Comparison of ENCODE assay signal across 21 cellular contexts in genomic region chr7:51242881-51243518, GRCh38.
DNase-seq lines count a peak whose midpoint lies in the region; ATAC-seq and TF ChIP-seq lines count a peak whose summit lies in the region.
"Had no signal": no experiment of that assay in that cellular context is flagged by ENCODE, and none has a peak within 500 bp of the region (broad histone marks: within the 10 kb centered on the region; RNA-seq: fewer than 3 reads in every experiment).

No MANE protein-coding gene starts in this region.

- WGBS in endodermal cell (ENCODE audit: insufficient coverage in 1 of 2, insufficient read length in 1 of 2), 2 experiments: 92 to 97% methylated on average over 12 to 15 of the region's 16 CpGs
- no CpG with 5 or more reads among the region's 16 CpGs for WGBS in neuronal stem cell (ENCODE audit: extremely low coverage in 2 of 2, insufficient read length in 2 of 2, insufficient replicate concordance in 1 of 2), 2 donors

- no peak overlapping the region for H3K4me2 ChIP-seq in neuronal stem cell (ENCODE audit: insufficient read depth, low read length, poor library complexity, severe bottlenecking)

- H3K27ac ChIP-seq in CD8-positive, alpha-beta T cell (ENCODE audit: low read depth, low read length): no peak overlapping the region
- H3K27ac ChIP-seq in endodermal cell (ENCODE audit: low read depth, low read length) (no peak overlapping the region), neuronal stem cell (replicated peaks; ENCODE audit: low read length) (no peak overlapping the region)

- peak overlapping the region; percentile 44 for H4K91ac ChIP-seq in neuronal stem cell (ENCODE audit: low read depth, low read length, poor library complexity)

- peak overlapping the region; percentile 18 for H2BK15ac ChIP-seq in neuronal stem cell (ENCODE audit: low read length)

- H3K14ac ChIP-seq in neuronal stem cell (ENCODE audit: low read length): no peak overlapping the region

- H4K8ac ChIP-seq in neuronal stem cell (ENCODE audit: low read depth, low read length): no peak overlapping the region

- ATAC-seq in CD8-positive, alpha-beta T cell: peak; percentile 29
- ATAC-seq in GM18867 (IDR thresholded peaks at IDR 0.05; ENCODE audit: unreplicated experiment) (peak; percentile 78), HG02610 (IDR thresholded peaks at IDR 0.05; ENCODE audit: unreplicated experiment) (no peak)

- H3K4ac ChIP-seq in neuronal stem cell (ENCODE audit: low read length): no peak overlapping the region

- no peak overlapping the region for H2BK12ac ChIP-seq in neuronal stem cell (ENCODE audit: low read length)

- no peak for DNase-seq in CD8-positive, alpha-beta T cell
- peak; percentile 30 for DNase-seq in endodermal cell
- no peak for DNase-seq in neuronal stem cell (ENCODE audit: low spot score)
- DNase-seq in OCI-M2 (lab: John Stamatoyannopoulos, UW; ENCODE audit: unreplicated experiment): no peak
- DNase-seq in activated CD4-positive, CD25-positive, alpha-beta regulatory T cell treated with anti-CD3 and anti-CD28 coated beads, Interleukin-2, amount 50 U/mL, for 72 hours: no peak
- DNase-seq: BE2C, DMS 273 treated with DMSO at 0.1 percent for 48 hours, DMS79 treated with DMSO at 0.1 percent for 48 hours, GOT3, HCEC 1CT, Kasumi-1, NCI-H1417, NCI-H1694 treated with DMSO at 0.1 percent for 48 hours, NCI-H2081 treated with DMSO at 0.1 percent for 48 hours, NCI-H2171 treated with DMSO at 0.1 percent for 48 hours, NCI-H524 treated with DMSO at 0.1 percent for 48 hours, NCI-H82, OCI-M1, Right ventricle myocardium superior had no signal

- H2AFZ ChIP-seq in neuronal stem cell (ENCODE audit: low read length): no peak overlapping the region

- no peak overlapping the region for H3K18ac ChIP-seq in neuronal stem cell (ENCODE audit: low read length)

- TF ChIP-seq CTCF in CD8-positive, alpha-beta T cell (IDR thresholded peaks at IDR 0.05): no peak
- no peak for TF ChIP-seq CTCF in endodermal cell (conservative IDR thresholded peaks at IDR 0.05)

- no peak overlapping the region for H2BK5ac ChIP-seq in neuronal stem cell (ENCODE audit: low read length)

- H2BK120ac ChIP-seq in neuronal stem cell (ENCODE audit: low read depth, low read length): no peak overlapping the region

- intact Hi-C loops in CD8-positive, alpha-beta T cell (cut with DNase I, micrococcal nuclease): no loop called here

- POLR2A ChIA-PET in CD8-positive, alpha-beta T cell (lab: Charles Lee): no interaction called here

- no peaks in the 10 kb centered on the region for H3K4me1 Mint-ChIP-seq in CD8-positive, alpha-beta T cell (ENCODE audit: low read depth)
- peaks cover 7% of the 10 kb centered on the region for H3K4me1 Mint-ChIP-seq in endodermal cell

- no peak overlapping the region for H3K23ac ChIP-seq in neuronal stem cell (ENCODE audit: low read depth, low read length, poor library complexity)

- no peak overlapping the region for H2AK5ac ChIP-seq in neuronal stem cell (ENCODE audit: low read depth, low read length)

- H3K27me3 ChIP-seq in CD8-positive, alpha-beta T cell (ENCODE audit: insufficient read depth, low read length): no peaks in the 10 kb centered on the region
- H3K27me3 ChIP-seq in endodermal cell (ENCODE audit: control insufficient read depth, insufficient read depth, low read length, poor library complexity, severe bottlenecking) (no peaks in the 10 kb centered on the region), neuronal stem cell (ENCODE audit: control insufficient read depth in 3 of 3, insufficient read depth in 3 of 3, low read depth in 1 of 3, low read length in 3 of 3) (no peaks in the 10 kb centered on the region)
- H3K27me3 ChIP-seq: BE2C had no signal

- no peaks in the 10 kb centered on the region for H3K79me1 ChIP-seq in neuronal stem cell (ENCODE audit: low read depth, low read length)

- H3K9ac ChIP-seq in endodermal cell (ENCODE audit: extremely low read depth, low read length, poor library complexity, severe bottlenecking) (no peak overlapping the region), neuronal stem cell (ENCODE audit: low read depth, low read length, poor library complexity) (no peak overlapping the region)

- no peak overlapping the region for H3K4me3 ChIP-seq in CD8-positive, alpha-beta T cell (ENCODE audit: low read depth, low read length)
- H3K4me3 ChIP-seq in endodermal cell (ENCODE audit: low read length): no peak overlapping the region
- no peak overlapping the region for H3K4me3 ChIP-seq in neuronal stem cell (ENCODE audit: low read length in 2 of 2)

- no peak overlapping the region for H3K4me3 Mint-ChIP-seq in CD8-positive, alpha-beta T cell
- H3K4me3 Mint-ChIP-seq in endodermal cell: no peak overlapping the region

- no peak overlapping the region for H3K27ac Mint-ChIP-seq in CD8-positive, alpha-beta T cell
- H3K27ac Mint-ChIP-seq in endodermal cell: no peak overlapping the region

- no peaks in the 10 kb centered on the region for H3K9me3 Mint-ChIP-seq in CD8-positive, alpha-beta T cell
- H3K9me3 Mint-ChIP-seq in endodermal cell: no peaks in the 10 kb centered on the region

- no peaks in the 10 kb centered on the region for H3K4me1 ChIP-seq in CD8-positive, alpha-beta T cell (ENCODE audit: insufficient read depth, low read length)
- no peaks in the 10 kb centered on the region for H3K4me1 ChIP-seq in endodermal cell (ENCODE audit: control insufficient read depth, insufficient read depth, low read length)
- H3K4me1 ChIP-seq in neuronal stem cell (ENCODE audit: control insufficient read depth in 2 of 2, insufficient read depth in 1 of 2, low read depth in 1 of 2, low read length in 2 of 2): peaks cover 4% of the 10 kb centered on the region in 2 donors
- H3K4me1 ChIP-seq: BE2C had no signal

- no peaks in the 10 kb centered on the region for H3K36me3 Mint-ChIP-seq in CD8-positive, alpha-beta T cell
- H3K36me3 Mint-ChIP-seq in endodermal cell (ENCODE audit: low read depth): no peaks in the 10 kb centered on the region

- no peaks in the 10 kb centered on the region for H3K9me3 ChIP-seq in CD8-positive, alpha-beta T cell (ENCODE audit: low read length)
- no peaks in the 10 kb centered on the region for H3K9me3 ChIP-seq in endodermal cell (ENCODE audit: control insufficient read depth, low read length)
- H3K9me3 ChIP-seq in neuronal stem cell (replicated peaks in 1 of 2; ENCODE audit: control insufficient read depth in 2 of 2, insufficient read depth in 1 of 2, low read depth in 1 of 2, low read length in 2 of 2): peaks cover 0 to 3% of the 10 kb centered on the region in 2 donors
- H3K9me3 ChIP-seq: BE2C had no signal

- peaks cover 2% of the 10 kb centered on the region for H3K27me3 Mint-ChIP-seq in CD8-positive, alpha-beta T cell (ENCODE audit: low read depth)
- H3K27me3 Mint-ChIP-seq in endodermal cell (ENCODE audit: insufficient read depth): no peaks in the 10 kb centered on the region

- CTCF ChIA-PET in CD8-positive, alpha-beta T cell (lab: Charles Lee): no interaction called here

- H3K36me3 ChIP-seq in CD8-positive, alpha-beta T cell (ENCODE audit: insufficient read depth, low read length): no peaks in the 10 kb centered on the region
- no peaks in the 10 kb centered on the region for H3K36me3 ChIP-seq in endodermal cell (ENCODE audit: control insufficient read depth, insufficient read depth, low read length)
- no peaks in the 10 kb centered on the region for H3K36me3 ChIP-seq in neuronal stem cell (replicated peaks in 1 of 2; ENCODE audit: control insufficient read depth in 2 of 2, insufficient read depth in 2 of 2, low read length in 2 of 2)
- H3K36me3 ChIP-seq: BE2C had no signal
